In the genomic region with DNA sequence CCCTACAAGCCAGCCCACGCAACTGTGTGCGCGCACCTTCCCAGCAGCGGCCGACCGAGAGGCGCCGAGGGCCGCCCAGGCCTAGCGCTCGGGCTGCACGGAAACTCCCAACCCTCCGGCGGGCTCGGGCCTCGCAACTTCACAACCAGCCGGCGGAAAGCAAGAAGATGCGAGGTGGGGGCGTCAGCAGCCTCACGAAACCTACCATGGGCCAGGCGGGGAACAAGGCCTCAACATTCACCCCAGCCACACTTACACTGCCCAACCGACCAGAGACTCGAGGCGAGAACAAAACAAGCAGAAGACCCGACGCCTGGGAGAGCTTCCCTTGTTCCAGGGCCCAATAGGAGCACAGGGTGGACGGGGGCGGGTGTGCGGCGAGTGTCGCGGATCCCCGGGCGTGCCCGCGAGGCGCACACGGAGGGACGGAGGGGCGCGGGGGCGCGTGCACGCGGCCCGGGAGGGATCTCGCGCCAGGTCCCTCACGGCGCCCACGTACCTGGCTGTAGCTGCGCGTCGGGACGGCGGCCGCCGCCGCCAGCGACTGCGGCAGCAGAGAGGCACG, we compare ENCODE assay signal across 8 cellular contexts. TPM values are rescaled to one million over a fixed set of nuclear protein-coding genes. Genes with fewer than 3 reads are reported as not detected.
DNase-seq lines count a peak whose midpoint lies in the region; ATAC-seq and TF ChIP-seq lines count a peak whose summit lies in the region.

No MANE protein-coding gene starts in this region.

- POLR2A ChIA-PET in A673 (lab: Charles Lee; ENCODE audit: low non-redundant PET), result no interaction called here

- H3K4me3 ChIP-seq in A673 (ENCODE audit: low read depth, low read length, poor library complexity, severe bottlenecking) (peak overlapping the region; percentile 66), lower leg skin (ENCODE audit: low read depth, poor library complexity, severe bottlenecking) (peak overlapping the region; percentile 79)

- H3K27me3 ChIP-seq in A673 (replicated peaks; ENCODE audit: insufficient read depth, low read depth, low read length, poor library complexity), result no peaks in the 10 kb centered on the region

- peak overlapping the region; percentile 82 for H3K27ac ChIP-seq in A673 (ENCODE audit: low read depth, low read length, poor library complexity, severe bottlenecking)

- ATAC-seq in GM18861 (IDR thresholded peaks at IDR 0.05; ENCODE audit: unreplicated experiment) (peak; percentile 35), HG03064 (IDR thresholded peaks at IDR 0.05; ENCODE audit: low read depth, unreplicated experiment) (peak; percentile 43)

- WGBS in lower leg skin, 2 donors, result 0% methylated on average over 21 to 61 of the region's 63 CpGs

- H3K36me3 ChIP-seq in A673 (ENCODE audit: insufficient read depth, low read length, poor library complexity, severe bottlenecking), result peaks cover 3% of the 10 kb centered on the region

- intact Hi-C loops in A673 (cut with micrococcal nuclease; ENCODE audit: unreplicated experiment), result loop anchor here (10.0 kb wide), 1 partner anchor 134 kb away; no protein-coding TSS in a partner anchor
- intact Hi-C loops in lower leg skin (cut with DNase I; ENCODE audit: low total_unique reads), result no loop called here

- TF ChIP-seq CTCF in A673 (conservative IDR thresholded peaks at IDR 0.05; ENCODE audit: low read depth, low read length) (no peak), lower leg skin (IDR thresholded peaks at IDR 0.05) (no peak)

- no peaks in the 10 kb centered on the region for H3K4me1 ChIP-seq in A673 (ENCODE audit: insufficient read depth, low read length, poor library complexity, severe bottlenecking)

- CTCF ChIA-PET in A673 (lab: Charles Lee), result no interaction called here

- peak; percentile 57 for DNase-seq in A673 (ENCODE audit: low spot score)
- peak; percentile 24 for DNase-seq in NCI-H2227 treated with DMSO at 0.1 percent for 48 hours (lab: John Stamatoyannopoulos, UW)
- peak; percentile 53 for DNase-seq in activated CD4-positive, alpha-beta T cell treated with anti-CD3 and anti-CD28 coated beads, Interleukin-2, amount 50 U/mL, for 4 hours
- peak; percentile 79 for DNase-seq in dermis blood vessel endothelial cell
- peak; percentile 36 to 91 for DNase-seq in lower leg skin (ENCODE audit: low spot score in 2 of 2)
- peak; percentile 63 to 67 for DNase-seq in stimulated activated CD4-positive, alpha-beta T cell treated with anti-CD3 and anti-CD28 coated beads, Interleukin-4, amount 100 ng/mL, for 4 hours

- H3K9me3 ChIP-seq in A673 (ENCODE audit: low read depth, low read length, poor library complexity, severe bottlenecking), result no peaks in the 10 kb centered on the region

- BruUV-seq in A673 (replicated peaks; lab: Mats Ljungman, UMichigan), result no TSS peak

- TF ChIP-seq POLR2A in lower leg skin (IDR thresholded peaks at IDR 0.05), result no peak

RNA-seq across cellular contexts. Expression of a gene that starts 0.6 kb away (rescaled TPM):
- total RNA-seq in A673 (2021) (58.5 and 63.2 TPM in 2 replicates), dermis blood vessel endothelial cell (82.4 and 117 TPM in 2 replicates), lower leg skin (10 to 100 TPM; 38.6 to 56.9 (median 55.4) TPM)

Comparison
In these comparisons a context has a peak if more than half of its experiments do, and no peak if none do; other contexts are left out.
1. Peak in every context shown above with its lines: DNase-seq, ATAC-seq, H3K4me3 ChIP-seq and H3K27ac ChIP-seq.
2. DNase-seq: peak in every context shown above with its lines; median percentile 79 in dermis blood vessel endothelial cell; 65 in stimulated activated CD4-positive, alpha-beta T cell treated with anti-CD3 and anti-CD28 coated beads, Interleukin-4, amount 100 ng/mL, for 4 hours; 64 in lower leg skin; 57 in A673; 53 in activated CD4-positive, alpha-beta T cell treated with anti-CD3 and anti-CD28 coated beads, Interleukin-2, amount 50 U/mL, for 4 hours; 24 in NCI-H2227 treated with DMSO at 0.1 percent for 48 hours.